In the genomic region with DNA sequence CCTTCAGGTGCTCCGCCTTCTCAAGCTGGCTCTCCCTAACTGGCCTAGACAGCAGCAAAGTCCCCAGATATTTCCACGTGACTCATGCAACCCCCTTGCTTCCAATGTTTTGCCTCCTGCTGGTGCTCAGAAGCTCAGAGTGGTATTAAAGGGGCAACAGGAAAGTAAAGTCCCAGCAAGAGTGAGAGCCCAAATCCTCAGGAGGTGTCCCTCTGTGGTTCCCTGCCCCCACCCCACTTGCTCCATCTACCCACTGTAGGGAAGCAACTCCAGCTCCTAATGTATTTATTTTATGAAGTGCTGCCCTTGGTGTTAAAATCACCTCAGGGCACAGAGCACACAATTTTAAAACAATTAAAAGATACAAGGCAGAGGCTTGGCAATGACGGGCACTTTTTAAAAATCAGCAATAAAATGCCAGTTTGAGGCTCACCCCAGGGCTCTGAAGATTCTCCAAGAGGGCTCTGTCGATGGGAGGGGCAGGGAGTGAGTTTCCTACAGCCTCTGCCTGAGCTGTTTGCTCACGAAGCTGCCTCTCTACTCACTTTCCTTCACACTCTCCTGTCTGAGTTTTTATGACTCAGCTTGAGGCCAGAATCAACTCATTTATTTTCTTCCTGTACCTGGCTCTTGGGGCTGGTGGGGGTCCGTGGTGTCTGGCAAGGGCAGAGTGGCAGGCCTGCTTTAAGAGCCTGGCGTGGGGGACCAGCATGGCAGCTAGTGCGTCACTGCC, we compare ENCODE assay signal across 14 cellular contexts.
DNase-seq lines count a peak whose midpoint lies in the region; ATAC-seq and TF ChIP-seq lines count a peak whose summit lies in the region.
"Had no signal": no experiment of that assay in that cellular context is flagged by ENCODE, and none has a peak within 500 bp of the region (broad histone marks: within the 10 kb centered on the region; RNA-seq: fewer than 3 reads in every experiment).

No MANE protein-coding gene starts in this region.

- ATAC-seq in HG02610 (IDR thresholded peaks at IDR 0.05; ENCODE audit: unreplicated experiment) (peak; percentile 18), WTC11 (no peak)
- ATAC-seq: CD8-positive, alpha-beta T cell had no signal

- POLR2A ChIA-PET in WTC11 (lab: Charles Lee) = no interaction called here

- TF ChIP-seq CTCF in WTC11 (IDR thresholded peaks at IDR 0.05) = no peak

- CTCF ChIA-PET in WTC11 (lab: Charles Lee) = interaction anchor here (0.7 to 2.3 kb wide), 5 partner anchors 19 to 649 kb away, joined by 3 to 7 read pairs (median 3); no protein-coding TSS in a partner anchor

- peaks cover 23% of the 10 kb centered on the region for H3K36me3 Mint-ChIP-seq in WTC11
- H3K36me3 Mint-ChIP-seq: CD8-positive, alpha-beta T cell had no signal

- peaks cover 35% of the 10 kb centered on the region for H3K27me3 Mint-ChIP-seq in WTC11 (ENCODE audit: low read depth)
- H3K27me3 Mint-ChIP-seq: memory B cell had no signal

- no peak overlapping the region for H3K4me3 Mint-ChIP-seq in WTC11
- H3K4me3 Mint-ChIP-seq: activated naive CD8-positive, alpha-beta T cell treated with anti-CD3 and anti-CD28 coated beads, Interleukin-2, amount 10 ng/mL, durations not matched to agents 7 days and 5 days; CD8-positive, alpha-beta T cell; memory B cell had no signal

- H3K27ac Mint-ChIP-seq in WTC11 = no peak overlapping the region
- H3K27ac Mint-ChIP-seq: activated naive CD8-positive, alpha-beta T cell treated with anti-CD3 and anti-CD28 coated beads, Interleukin-2, amount 10 ng/mL, durations not matched to agents 7 days and 5 days; CD8-positive, alpha-beta T cell; memory B cell had no signal

- H3K4me1 Mint-ChIP-seq in WTC11 = peaks cover 54% of the 10 kb centered on the region

- DNase-seq in ELF-1 (ENCODE audit: low read depth, low spot score) (peak; percentile 17), WTC11 (ENCODE audit: low spot score) (no peak), kidney tubule cell (ENCODE audit: low spot score) (peak; percentile 84), AG08396 (ENCODE audit: low spot score) (no peak), RKO (ENCODE audit: low spot score) (no peak), NCI-H345 treated with DMSO at 0.1 percent for 48 hours (lab: John Stamatoyannopoulos, UW; ENCODE audit: unreplicated experiment) (no peak), HuH-7.5 (ENCODE audit: low spot score) (no peak)
- DNase-seq: activated CD8-positive, alpha-beta memory T cell treated with anti-CD3 and anti-CD28 coated beads, Interleukin-2, amount 50 U/mL, for 48 hours; activated naive CD8-positive, alpha-beta T cell treated with anti-CD3 and anti-CD28 coated beads, Interleukin-2, amount 10 ng/mL, durations not matched to agents 7 days and 5 days; CD8-positive, alpha-beta T cell; esophagus squamous epithelium; NCI-H526 treated with DMSO at 0.1 percent for 48 hours had no signal

- peaks cover 25% of the 10 kb centered on the region for H3K9me3 Mint-ChIP-seq in WTC11

TF ChIP-seq in WTC11, 78 proteins besides CTCF, POLR2A, EP300 and RAD21:
- TF ChIP-seq, protein P1, sequence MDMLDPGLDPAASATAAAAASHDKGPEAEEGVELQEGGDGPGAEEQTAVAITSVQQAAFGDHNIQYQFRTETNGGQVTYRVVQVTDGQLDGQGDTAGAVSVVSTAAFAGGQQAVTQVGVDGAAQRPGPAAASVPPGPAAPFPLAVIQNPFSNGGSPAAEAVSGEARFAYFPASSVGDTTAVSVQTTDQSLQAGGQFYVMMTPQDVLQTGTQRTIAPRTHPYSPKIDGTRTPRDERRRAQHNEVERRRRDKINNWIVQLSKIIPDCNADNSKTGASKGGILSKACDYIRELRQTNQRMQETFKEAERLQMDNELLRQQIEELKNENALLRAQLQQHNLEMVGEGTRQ (CRISPR knock-in tag; IDR thresholded peaks at IDR 0.05) = 0 out of 2 replicates have a peak, but pooled peaks have one; percentile 18
- TF ChIP-seq ESRRA (CRISPR knock-in tag; IDR thresholded peaks at IDR 0.05; ENCODE audit: borderline replicate concordance) = no peak

Comparison
In these comparisons a context has a peak if more than half of its experiments do, and no peak if none do; other contexts are left out.
1. DNase-seq: peak in ELF-1 (single experiment) and kidney tubule cell (single experiment); none in WTC11 (single experiment), AG08396 (single experiment), RKO (single experiment), NCI-H345 treated with DMSO at 0.1 percent for 48 hours (single experiment) and HuH-7.5 (single experiment).